Comparison of ENCODE assay signal across 8 cellular contexts in genomic region chr2:68643874-68644485, GRCh38. TPM values are rescaled to one million over a fixed set of nuclear protein-coding genes. Genes with fewer than 3 reads are reported as not detected.
A peak's percentile ranks its signal among the peaks of the same experiment; 100 is the strongest.
DNase-seq lines count a peak whose midpoint lies in the region; ATAC-seq and TF ChIP-seq lines count a peak whose summit lies in the region.

No MANE protein-coding gene starts in this region.

- H3K36me3 ChIP-seq in BE2C (no peaks in the 10 kb centered on the region), NT2/D1 (ENCODE audit: insufficient read depth, insufficient read length, low read length) (no peaks in the 10 kb centered on the region), endodermal cell (ENCODE audit: control insufficient read depth, insufficient read depth, low read length) (no peaks in the 10 kb centered on the region)

- no peaks in the 10 kb centered on the region for H3K4me1 ChIP-seq in BE2C
- H3K4me1 ChIP-seq in NT2/D1 (ENCODE audit: insufficient read depth, insufficient read length), result no peaks in the 10 kb centered on the region
- H3K4me1 ChIP-seq in endodermal cell (ENCODE audit: control insufficient read depth, insufficient read depth, low read length), result no peaks in the 10 kb centered on the region

- H3K9me3 Mint-ChIP-seq in endodermal cell (no peaks in the 10 kb centered on the region), nephron progenitor cell (peaks cover 27% of the 10 kb centered on the region)

- H3K27ac Mint-ChIP-seq in endodermal cell, result no peak overlapping the region
- no peak overlapping the region for H3K27ac Mint-ChIP-seq in nephron progenitor cell

- H3K9me3 ChIP-seq in BE2C, result no peaks in the 10 kb centered on the region
- H3K9me3 ChIP-seq in NT2/D1 (ENCODE audit: insufficient read depth, low read length), result 0 out of 2 replicates have a peak, but pooled peaks cover 7% of the 10 kb centered on the region
- no peaks in the 10 kb centered on the region for H3K9me3 ChIP-seq in endodermal cell (ENCODE audit: control insufficient read depth, low read length)

- 9% methylated on average over 17 of the region's 17 CpGs; no CpG with 5 or more reads in 1 of the 2 experiments for WGBS in endodermal cell (ENCODE audit: insufficient coverage in 1 of 2, insufficient read length in 1 of 2), 2 experiments

- DNase-seq in BE2C (no peak), NT2/D1 (ENCODE audit: low read depth, low spot score) (no peak), endodermal cell (no peak), nephron progenitor cell (peak; percentile 8), kidney tubule cell (ENCODE audit: low spot score) (no peak), MV-4-11 (lab: John Stamatoyannopoulos, UW) (no peak)

- ATAC-seq in GM18520 (IDR thresholded peaks at IDR 0.05; ENCODE audit: unreplicated experiment), result no peak
- no peak for ATAC-seq in esophagus mucosa

- peaks cover 41% of the 10 kb centered on the region for H3K27me3 Mint-ChIP-seq in endodermal cell (ENCODE audit: insufficient read depth)
- peaks cover 70% of the 10 kb centered on the region for H3K27me3 Mint-ChIP-seq in nephron progenitor cell (ENCODE audit: low read depth, poor library complexity)

- H3K4me1 Mint-ChIP-seq in endodermal cell, result peaks cover 8% of the 10 kb centered on the region
- H3K4me1 Mint-ChIP-seq in nephron progenitor cell, result peaks cover 11% of the 10 kb centered on the region

- H3K4me3 ChIP-seq in BE2C (ENCODE audit: low read depth, low read length) (peak overlapping the region; percentile 42), NT2/D1 (ENCODE audit: insufficient read length, low read depth) (peak overlapping the region; percentile 64), endodermal cell (ENCODE audit: low read length) (peak overlapping the region; percentile 79)

- no peak for TF ChIP-seq CTCF in BE2C (IDR thresholded peaks at IDR 0.05; ENCODE audit: low read depth, low read length)
- TF ChIP-seq CTCF in endodermal cell (conservative IDR thresholded peaks at IDR 0.05), result no peak
- TF ChIP-seq CTCF in nephron progenitor cell (IDR thresholded peaks at IDR 0.05), result no peak

- peaks cover 12% of the 10 kb centered on the region for H3K36me3 Mint-ChIP-seq in endodermal cell (ENCODE audit: low read depth)
- peaks cover 17% of the 10 kb centered on the region for H3K36me3 Mint-ChIP-seq in nephron progenitor cell (ENCODE audit: low read depth)

- no peak overlapping the region for H3K27ac ChIP-seq in endodermal cell (ENCODE audit: low read depth, low read length)

- H3K27me3 ChIP-seq in BE2C (peaks cover 13% of the 10 kb centered on the region), NT2/D1 (ENCODE audit: insufficient read depth, insufficient read length) (peaks cover 42% of the 10 kb centered on the region), endodermal cell (ENCODE audit: control insufficient read depth, insufficient read depth, low read length, poor library complexity, severe bottlenecking) (peaks cover 26% of the 10 kb centered on the region)

- peak overlapping the region; percentile 80 for H3K9ac ChIP-seq in NT2/D1 (ENCODE audit: insufficient read length, low read depth)
- no peak overlapping the region for H3K9ac ChIP-seq in endodermal cell (ENCODE audit: extremely low read depth, low read length, poor library complexity, severe bottlenecking)

- peak overlapping the region; percentile 70 for H3K4me3 Mint-ChIP-seq in endodermal cell
- H3K4me3 Mint-ChIP-seq in nephron progenitor cell, result peak overlapping the region; percentile 75

RNA-seq across cellular contexts. Expression of gene PROKR1, which starts 0.6 kb away (rescaled TPM):
- polyA plus RNA-seq in BE2C (2012; ENCODE audit: insufficient read depth, insufficient read length, low read depth), result not detected
- total RNA-seq in endodermal cell, result 1 to 10 TPM; 2.9 to 4.4 TPM
- polyA plus RNA-seq in endodermal cell (2013, experiment 1 of 2), result 0.64 TPM
- 0.46 TPM for polyA plus RNA-seq in endodermal cell (2013, experiment 2 of 2)
- total RNA-seq in esophagus mucosa, result not detected
